ENCODE assay signal across 12 cellular contexts in the genomic region with DNA sequence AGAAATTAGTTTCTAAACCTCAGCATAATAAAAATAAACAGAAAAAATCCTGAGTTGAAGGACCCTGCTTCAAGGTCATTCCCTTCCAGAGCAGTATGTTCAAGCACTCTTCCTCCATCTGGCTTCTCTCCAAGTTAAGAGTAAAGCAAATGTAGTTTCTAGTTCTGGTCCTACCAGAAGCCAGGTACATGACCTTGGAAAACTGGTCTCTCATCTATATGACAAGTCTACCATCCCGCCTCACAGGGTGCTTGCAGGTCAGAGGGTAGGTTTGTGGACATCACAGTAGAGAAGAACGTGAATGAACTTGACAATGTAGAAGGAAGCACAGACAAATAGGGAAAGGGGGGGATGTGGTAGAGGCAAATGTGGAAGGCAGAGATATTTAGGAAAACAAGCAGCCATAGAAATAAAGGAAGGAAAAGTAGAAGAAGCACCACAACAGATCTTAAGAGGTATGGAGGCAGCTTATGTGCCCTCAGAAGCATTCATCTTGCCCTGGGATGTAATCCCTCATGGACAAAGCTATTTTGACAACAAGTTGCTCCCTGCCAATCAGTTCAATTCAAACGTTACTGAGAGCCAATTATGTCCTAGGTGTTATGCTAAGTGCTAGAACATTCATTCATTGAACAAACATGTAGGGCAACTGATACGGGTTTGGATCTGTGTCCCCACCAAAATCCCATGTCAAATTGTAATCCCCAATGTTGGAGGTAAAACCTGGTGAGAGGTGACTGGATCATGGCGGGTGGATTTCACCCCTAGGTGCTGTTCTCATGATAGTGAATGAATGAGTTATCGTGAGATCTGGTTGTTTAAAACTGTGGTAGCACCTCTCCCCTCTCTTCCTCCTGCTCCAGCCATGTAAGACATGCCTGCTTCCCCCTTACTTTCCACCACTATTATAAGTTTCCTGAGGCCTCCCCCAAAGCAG. TPM values are rescaled to one million over a fixed set of nuclear protein-coding genes. Genes with fewer than 3 reads are reported as not detected.
DNase-seq lines count a peak whose midpoint lies in the region; ATAC-seq, FAIRE-seq and TF ChIP-seq lines count a peak whose summit lies in the region.
"Had no signal": no experiment of that assay in that cellular context is flagged by ENCODE, and none has a peak within 500 bp of the region (broad histone marks: within the 10 kb centered on the region; RNA-seq: fewer than 3 reads in every experiment).

No MANE protein-coding gene starts in this region.

- H3K27ac Mint-ChIP-seq in endodermal cell: peak overlapping the region; percentile 15
- H3K27ac Mint-ChIP-seq in mesothelial cell of epicardium: peak overlapping the region; percentile 90
- H3K27ac Mint-ChIP-seq in GM23338: no peak overlapping the region

- H3K9me3 Mint-ChIP-seq in endodermal cell: peaks cover 3% of the 10 kb centered on the region
- H3K9me3 Mint-ChIP-seq in mesothelial cell of epicardium: peaks cover 3% of the 10 kb centered on the region
- no peaks in the 10 kb centered on the region for H3K9me3 Mint-ChIP-seq in GM23338

- TF ChIP-seq CTCF in endodermal cell (conservative IDR thresholded peaks at IDR 0.05): no peak
- no peak for TF ChIP-seq CTCF in mesothelial cell of epicardium (IDR thresholded peaks at IDR 0.05; ENCODE audit: unreplicated experiment)
- no peak for TF ChIP-seq CTCF in GM23338 (conservative IDR thresholded peaks at IDR 0.05; ENCODE audit: low read depth in 2 of 2)

- no peaks in the 10 kb centered on the region for H3F3A ChIP-seq in GM23338 (replicated peaks; ENCODE audit: low read depth)

- H3K4me1 ChIP-seq in endodermal cell (ENCODE audit: control insufficient read depth, insufficient read depth, low read length): no peaks in the 10 kb centered on the region
- no peaks in the 10 kb centered on the region for H3K4me1 ChIP-seq in GM23338 (ENCODE audit: insufficient read depth)
- H3K4me1 ChIP-seq: BLaER1 treated with 17β-estradiol and CSF1 and Interleukin-3, amounts not matched to agents 10 nM and 100 nM had no signal

- H2AFZ ChIP-seq in GM23338: no peak overlapping the region

- no peaks in the 10 kb centered on the region for H3K79me2 ChIP-seq in GM23338 (replicated peaks; ENCODE audit: insufficient read depth)

- H3K4me3 Mint-ChIP-seq in endodermal cell: no peak overlapping the region
- no peak overlapping the region for H3K4me3 Mint-ChIP-seq in mesothelial cell of epicardium
- no peak overlapping the region for H3K4me3 Mint-ChIP-seq in GM23338

- peaks cover 74% of the 10 kb centered on the region for H3K36me3 ChIP-seq in endodermal cell (ENCODE audit: control insufficient read depth, insufficient read depth, low read length)
- H3K36me3 ChIP-seq in GM23338 (ENCODE audit: insufficient read depth): peaks cover 26% of the 10 kb centered on the region; the same call in 1 of the 2 replicates

- FAIRE-seq in urothelium cell line (lab: Jason Lieb, UNC): no peak
- FAIRE-seq: H1 had no signal

- 94 to 100% methylated on average over 2 to 4 of the region's 6 CpGs for WGBS in endodermal cell (ENCODE audit: insufficient coverage in 1 of 2, insufficient read length in 1 of 2), 2 experiments

- peak; percentile 9 for DNase-seq in ACHN
- peak; percentile 44 for DNase-seq in M059J (ENCODE audit: low read depth)
- DNase-seq in endodermal cell: no peak
- DNase-seq in mesothelial cell of epicardium (ENCODE audit: low spot score in 2 of 2, unreplicated experiment in 2 of 2): no peak
- DNase-seq in GM23338 (ENCODE audit: low spot score): no peak
- no peak for DNase-seq in NCI-H82 (lab: John Stamatoyannopoulos, UW)
- no peak for DNase-seq in urothelium cell line (ENCODE audit: low spot score)
- DNase-seq: NCI-H187 treated with DMSO at 0.1 percent for 48 hours had no signal

- H4K20me1 ChIP-seq in GM23338 (replicated peaks; ENCODE audit: insufficient read depth): peaks cover 12% of the 10 kb centered on the region; the same call in 1 of the 2 replicates

- no peaks in the 10 kb centered on the region for H3K27me3 ChIP-seq in endodermal cell (ENCODE audit: control insufficient read depth, insufficient read depth, low read length, poor library complexity, severe bottlenecking)
- no peaks in the 10 kb centered on the region for H3K27me3 ChIP-seq in GM23338 (ENCODE audit: insufficient read depth)
- H3K27me3 ChIP-seq: BLaER1 treated with 17β-estradiol and CSF1 and Interleukin-3, amounts not matched to agents 10 nM and 100 nM had no signal

- no peak overlapping the region for H3K9ac ChIP-seq in endodermal cell (ENCODE audit: extremely low read depth, low read length, poor library complexity, severe bottlenecking)
- H3K9ac ChIP-seq: BLaER1 treated with 17β-estradiol and CSF1 and Interleukin-3, amounts not matched to agents 10 nM and 100 nM had no signal

- H3K4me2 ChIP-seq in GM23338: no peak overlapping the region
- H3K4me2 ChIP-seq: BLaER1 treated with 17β-estradiol and CSF1 and Interleukin-3, amounts not matched to agents 10 nM and 100 nM had no signal

- ATAC-seq in GM18520 (IDR thresholded peaks at IDR 0.05; ENCODE audit: unreplicated experiment): no peak
- ATAC-seq in GM23338: no peak

- in situ Hi-C loops in ACHN (cut with HindIII; ENCODE audit: low pct_ligation_motif_present, low pct_unique_long_range_greater_than_20kb, low sequenced_read_pairs): no loop called here

- peaks cover 4% of the 10 kb centered on the region for H3K9me3 ChIP-seq in endodermal cell (ENCODE audit: control insufficient read depth, low read length)

- no peak overlapping the region for H3K27ac ChIP-seq in endodermal cell (ENCODE audit: low read depth, low read length)
- no peak overlapping the region for H3K27ac ChIP-seq in GM23338 (ENCODE audit: low read depth)
- H3K27ac ChIP-seq: BLaER1 treated with 17β-estradiol and CSF1 and Interleukin-3, amounts not matched to agents 10 nM and 100 nM had no signal

- H3K4me1 Mint-ChIP-seq in endodermal cell: no peaks in the 10 kb centered on the region
- peaks cover 12% of the 10 kb centered on the region for H3K4me1 Mint-ChIP-seq in mesothelial cell of epicardium
- no peaks in the 10 kb centered on the region for H3K4me1 Mint-ChIP-seq in GM23338

- no peaks in the 10 kb centered on the region for H3K27me3 Mint-ChIP-seq in endodermal cell (ENCODE audit: insufficient read depth)
- H3K27me3 Mint-ChIP-seq in mesothelial cell of epicardium (ENCODE audit: low read depth): no peaks in the 10 kb centered on the region
- H3K27me3 Mint-ChIP-seq in GM23338 (ENCODE audit: insufficient read depth, low read depth, poor library complexity): no peaks in the 10 kb centered on the region

- H3K4me3 ChIP-seq in endodermal cell (ENCODE audit: low read length): no peak overlapping the region
- no peak overlapping the region for H3K4me3 ChIP-seq in GM23338
- H3K4me3 ChIP-seq: BLaER1 treated with 17β-estradiol and CSF1 and Interleukin-3, amounts not matched to agents 10 nM and 100 nM; skin epidermis had no signal

- H3K9me2 ChIP-seq in GM23338 (ENCODE audit: insufficient read depth): no peaks in the 10 kb centered on the region

- H3K36me3 Mint-ChIP-seq in endodermal cell (ENCODE audit: low read depth) (peaks cover 48% of the 10 kb centered on the region), mesothelial cell of epicardium (peaks cover 41% of the 10 kb centered on the region), GM23338 (ENCODE audit: low read depth) (peaks cover 45% of the 10 kb centered on the region)

TF ChIP-seq in GM23338, 12 proteins besides CTCF, POLR2A, EP300 and RAD21 (continues in another document):
- TF ChIP-seq JUNB (IDR thresholded peaks at IDR 0.05; ENCODE audit: unreplicated experiment): no peak
- TF ChIP-seq EZH2 (IDR thresholded peaks at IDR 0.05; ENCODE audit: low read depth, unreplicated experiment): no peak
- TF ChIP-seq, protein P1, sequence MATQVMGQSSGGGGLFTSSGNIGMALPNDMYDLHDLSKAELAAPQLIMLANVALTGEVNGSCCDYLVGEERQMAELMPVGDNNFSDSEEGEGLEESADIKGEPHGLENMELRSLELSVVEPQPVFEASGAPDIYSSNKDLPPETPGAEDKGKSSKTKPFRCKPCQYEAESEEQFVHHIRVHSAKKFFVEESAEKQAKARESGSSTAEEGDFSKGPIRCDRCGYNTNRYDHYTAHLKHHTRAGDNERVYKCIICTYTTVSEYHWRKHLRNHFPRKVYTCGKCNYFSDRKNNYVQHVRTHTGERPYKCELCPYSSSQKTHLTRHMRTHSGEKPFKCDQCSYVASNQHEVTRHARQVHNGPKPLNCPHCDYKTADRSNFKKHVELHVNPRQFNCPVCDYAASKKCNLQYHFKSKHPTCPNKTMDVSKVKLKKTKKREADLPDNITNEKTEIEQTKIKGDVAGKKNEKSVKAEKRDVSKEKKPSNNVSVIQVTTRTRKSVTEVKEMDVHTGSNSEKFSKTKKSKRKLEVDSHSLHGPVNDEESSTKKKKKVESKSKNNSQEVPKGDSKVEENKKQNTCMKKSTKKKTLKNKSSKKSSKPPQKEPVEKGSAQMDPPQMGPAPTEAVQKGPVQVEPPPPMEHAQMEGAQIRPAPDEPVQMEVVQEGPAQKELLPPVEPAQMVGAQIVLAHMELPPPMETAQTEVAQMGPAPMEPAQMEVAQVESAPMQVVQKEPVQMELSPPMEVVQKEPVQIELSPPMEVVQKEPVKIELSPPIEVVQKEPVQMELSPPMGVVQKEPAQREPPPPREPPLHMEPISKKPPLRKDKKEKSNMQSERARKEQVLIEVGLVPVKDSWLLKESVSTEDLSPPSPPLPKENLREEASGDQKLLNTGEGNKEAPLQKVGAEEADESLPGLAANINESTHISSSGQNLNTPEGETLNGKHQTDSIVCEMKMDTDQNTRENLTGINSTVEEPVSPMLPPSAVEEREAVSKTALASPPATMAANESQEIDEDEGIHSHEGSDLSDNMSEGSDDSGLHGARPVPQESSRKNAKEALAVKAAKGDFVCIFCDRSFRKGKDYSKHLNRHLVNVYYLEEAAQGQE (IDR thresholded peaks at IDR 0.05; ENCODE audit: unreplicated experiment): no peak
- TF ChIP-seq POLR2AphosphoS5 (IDR thresholded peaks at IDR 0.05; ENCODE audit: low read depth): no peak
- no peak for TF ChIP-seq EZH2phosphoT487 (IDR thresholded peaks at IDR 0.05; ENCODE audit: unreplicated experiment)

RNA-seq across cellular contexts. Expression of gene CTNNAL1, which starts 23.7 kb away (rescaled TPM):
- 105 and 168 TPM in 2 replicates for total RNA-seq in M059J (2014; rRNA removed; shearing (Covaris generic))
- total RNA-seq in endodermal cell (10 to 100 TPM; 80.1 to 82.1 TPM), mesothelial cell of epicardium (26.7 to 28.1 TPM (median 27.9 TPM) in 3 replicates)
- polyA plus RNA-seq in endodermal cell (2013, experiment 1 of 2): 57.1 TPM
- polyA plus RNA-seq in endodermal cell (2013, experiment 2 of 2): 57.2 TPM
- total RNA-seq in GM23338 (2014; rRNA removed; shearing (Covaris generic)): 63.0 and 94.3 TPM in 2 replicates
- 206 and 211 TPM in 2 replicates for polyA plus RNA-seq in GM23338 (2016; fragmentation: Nextera tagmentation; extraction: Ambion mirVana)

Comparison
In these comparisons a context has a peak if more than half of its experiments do, and no peak if none do; other contexts are left out.
1. DNase-seq: peak in ACHN (single experiment) and M059J (single experiment); none in endodermal cell (single experiment), mesothelial cell of epicardium (0 of 2), GM23338 (single experiment), NCI-H82 (single experiment) and urothelium cell line (single experiment).